ENCODE assay signal across 1 cellular context in genomic region chr18:9535430-9535972, GRCh38.
TF ChIP-seq lines count a peak whose summit lies in the region.

No MANE protein-coding gene starts in this region.

TF ChIP-seq in HepG2, 621 proteins besides CTCF, POLR2A, EP300 and RAD21 (continued from another document and continues in another):
- TF ChIP-seq ATF4 (CRISPR knock-in tag; IDR thresholded peaks at IDR 0.05), result no peak
- peak; percentile 58 for TF ChIP-seq ZMYM4 (CRISPR knock-in tag; IDR thresholded peaks at IDR 0.05)
- peak; percentile 67; the same call in 1 of the 2 replicates for TF ChIP-seq ZNF614 (CRISPR knock-in tag; IDR thresholded peaks at IDR 0.05; ENCODE audit: borderline replicate concordance)
- no peak for TF ChIP-seq ZNF646 (CRISPR knock-in tag; IDR thresholded peaks at IDR 0.05)
- TF ChIP-seq ZNF263 (CRISPR knock-in tag; IDR thresholded peaks at IDR 0.05), result no peak
- no peak for TF ChIP-seq ZNF567 (CRISPR knock-in tag; IDR thresholded peaks at IDR 0.05; ENCODE audit: borderline replicate concordance)
- peak; percentile 30; the same call in 1 of the 2 replicates for TF ChIP-seq DPF2 (CRISPR knock-in tag; IDR thresholded peaks at IDR 0.05; ENCODE audit: borderline replicate concordance, low read depth)
- no peak for TF ChIP-seq ZNF780A (CRISPR knock-in tag; IDR thresholded peaks at IDR 0.05)
- no peak for TF ChIP-seq ZNF431 (CRISPR knock-in tag; IDR thresholded peaks at IDR 0.05; ENCODE audit: borderline replicate concordance, low read depth)
- no peak for TF ChIP-seq U2AF1 (optimal IDR thresholded peaks at IDR 0.05; ENCODE audit: low read depth, low read length)
- TF ChIP-seq HOXA9 (CRISPR knock-in tag; IDR thresholded peaks at IDR 0.05; ENCODE audit: borderline replicate concordance), result no peak
- no peak for TF ChIP-seq SP4 (CRISPR knock-in tag; IDR thresholded peaks at IDR 0.05)
- TF ChIP-seq ARID2 (CRISPR knock-in tag; IDR thresholded peaks at IDR 0.05; ENCODE audit: borderline replicate concordance), result no peak
- no peak for TF ChIP-seq ZNF841 (CRISPR knock-in tag; IDR thresholded peaks at IDR 0.05; ENCODE audit: borderline replicate concordance)
- TF ChIP-seq ELF3 (CRISPR knock-in tag; IDR thresholded peaks at IDR 0.05), result peak; percentile 65; the same call in 1 of the 2 replicates
- peak; percentile 84 for TF ChIP-seq CEBPG (CRISPR knock-in tag; IDR thresholded peaks at IDR 0.05)
- TF ChIP-seq ZC3H4 (CRISPR knock-in tag; IDR thresholded peaks at IDR 0.05; ENCODE audit: borderline replicate concordance), result no peak
- no peak for TF ChIP-seq CCAR2 (optimal IDR thresholded peaks at IDR 0.05; ENCODE audit: low read depth, low read length)
- TF ChIP-seq SMAD3 (CRISPR knock-in tag; IDR thresholded peaks at IDR 0.05), result no peak
- peak; percentile 89 for TF ChIP-seq BHLHE40 (IDR thresholded peaks at IDR 0.05; ENCODE audit: low read length)
- TF ChIP-seq IRF9 (CRISPR knock-in tag; IDR thresholded peaks at IDR 0.05; ENCODE audit: borderline replicate concordance), result no peak
- TF ChIP-seq ARHGAP35 (CRISPR knock-in tag; IDR thresholded peaks at IDR 0.05; ENCODE audit: borderline replicate concordance), result no peak
- no peak for TF ChIP-seq ZNF160 (CRISPR knock-in tag; IDR thresholded peaks at IDR 0.05)
- TF ChIP-seq ZBTB8A (CRISPR knock-in tag; IDR thresholded peaks at IDR 0.05; ENCODE audit: borderline replicate concordance, low read depth), result no peak
- no peak for TF ChIP-seq ZNF672 (CRISPR knock-in tag; IDR thresholded peaks at IDR 0.05)
- no peak for TF ChIP-seq RBAK (CRISPR knock-in tag; IDR thresholded peaks at IDR 0.05)
- TF ChIP-seq KAT7 (CRISPR knock-in tag; IDR thresholded peaks at IDR 0.05; ENCODE audit: borderline replicate concordance), result 0 out of 2 replicates have a peak, but pooled peaks have one; percentile 49
- peak; percentile 27; the same call in 1 of the 2 replicates for TF ChIP-seq ZBTB33 (CRISPR knock-in tag; IDR thresholded peaks at IDR 0.05)
- TF ChIP-seq ZBTB25 (CRISPR knock-in tag; IDR thresholded peaks at IDR 0.05), result 0 out of 2 replicates have a peak, but pooled peaks have one; percentile 37
- peak; percentile 54; the same call in 1 of the 2 replicates for TF ChIP-seq ZSCAN9 (CRISPR knock-in tag; IDR thresholded peaks at IDR 0.05; ENCODE audit: borderline replicate concordance)
- no peak for TF ChIP-seq BATF2 (CRISPR knock-in tag; IDR thresholded peaks at IDR 0.05)
- TF ChIP-seq ETS1 (CRISPR knock-in tag; IDR thresholded peaks at IDR 0.05), result no peak
- peak; percentile 41; the same call in 1 of the 2 replicates for TF ChIP-seq ZNF574 (CRISPR knock-in tag; IDR thresholded peaks at IDR 0.05)
- TF ChIP-seq SMARCE1 (IDR thresholded peaks at IDR 0.05; ENCODE audit: borderline replicate concordance), result no peak
- no peak for TF ChIP-seq AGO2 (optimal IDR thresholded peaks at IDR 0.05; ENCODE audit: low read depth, low read length)
- no peak for TF ChIP-seq KLF6 (CRISPR knock-in tag; IDR thresholded peaks at IDR 0.05)
- peak; percentile 63; the same call in 1 of the 2 replicates for TF ChIP-seq ZNF768 (CRISPR knock-in tag; IDR thresholded peaks at IDR 0.05)
- peak; percentile 44; the same call in 1 of the 2 replicates for TF ChIP-seq PATZ1 (CRISPR knock-in tag; IDR thresholded peaks at IDR 0.05)
- no peak for TF ChIP-seq THYN1 (CRISPR knock-in tag; IDR thresholded peaks at IDR 0.05; ENCODE audit: borderline replicate concordance, low read depth)
- TF ChIP-seq NR2F2 (IDR thresholded peaks at IDR 0.05; ENCODE audit: borderline replicate concordance, low read depth), result no peak
- TF ChIP-seq ZNF691 (CRISPR knock-in tag; IDR thresholded peaks at IDR 0.05; ENCODE audit: borderline replicate concordance, low read depth), result no peak
